ENCODE assay signal across 16 cellular contexts in the genomic region with DNA sequence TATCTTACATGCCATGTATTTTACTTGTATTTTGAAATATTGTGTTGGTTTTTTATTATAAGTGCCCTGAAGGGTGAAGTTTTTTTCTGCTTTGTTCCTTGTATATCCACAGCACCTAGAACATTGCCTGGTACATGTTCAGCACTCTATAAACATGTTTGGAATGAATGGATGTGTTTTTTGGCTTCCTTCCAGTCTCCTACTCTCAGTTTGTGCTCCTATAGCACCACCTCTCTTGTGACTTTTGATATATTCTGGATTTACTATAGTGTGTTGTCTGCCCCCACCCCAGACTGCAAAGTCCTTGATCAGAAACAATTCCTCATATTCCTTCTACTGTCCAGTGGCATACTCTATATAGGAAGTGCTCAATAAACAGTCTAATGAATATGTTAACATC.
DNase-seq lines count a peak whose midpoint lies in the region; ATAC-seq, FAIRE-seq and TF ChIP-seq lines count a peak whose summit lies in the region.
"Had no signal": no experiment of that assay in that cellular context is flagged by ENCODE, and none has a peak within 500 bp of the region (broad histone marks: within the 10 kb centered on the region; RNA-seq: fewer than 3 reads in every experiment).

No MANE protein-coding gene starts in this region.

- H3K27ac Mint-ChIP-seq in natural killer cell (peak overlapping the region; percentile 1 to 6), astrocyte (ENCODE audit: unreplicated experiment) (no peak overlapping the region), glutamatergic neuron (ENCODE audit: unreplicated experiment) (no peak overlapping the region)
- no peak overlapping the region for H3K27ac Mint-ChIP-seq in natural killer cell treated with Interleukin-12 subunit alpha and Interleukin-12 subunit beta and Interleukin-15 and Interleukin-18, amount 100 ng/mL, for 72 hours
- H3K27ac Mint-ChIP-seq: activated CD4-positive, alpha-beta memory T cell treated with anti-CD3 and anti-CD28 coated beads for 36 hours; activated T-helper 1 cell treated with anti-CD3 and anti-CD28 coated beads, Interleukin-12 subunit alpha, Interleukin-12 subunit beta, Interleukin-2, Interleukin-4 antibody, amounts not matched to agents 30 ng/mL and 10 ng/mL and 1 ng/mL, durations not matched to agents 14 hours and 24 hours and 36 hours; progenitor cell of endocrine pancreas had no signal

- H3K4me1 Mint-ChIP-seq in natural killer cell (peaks cover 69 to 76% of the 10 kb centered on the region in 2 donors), astrocyte (ENCODE audit: low read depth, unreplicated experiment) (peaks cover 4% of the 10 kb centered on the region), glutamatergic neuron (ENCODE audit: low read depth, unreplicated experiment) (peaks cover 27% of the 10 kb centered on the region)
- H3K4me1 Mint-ChIP-seq in natural killer cell treated with Interleukin-12 subunit alpha and Interleukin-12 subunit beta and Interleukin-15 and Interleukin-18, amount 100 ng/mL, for 72 hours (ENCODE audit: low read depth in 2 of 2), result peaks cover 40 to 65% of the 10 kb centered on the region in 2 donors

- no peaks in the 10 kb centered on the region for H3K36me3 Mint-ChIP-seq in natural killer cell
- no peaks in the 10 kb centered on the region for H3K36me3 Mint-ChIP-seq in natural killer cell treated with Interleukin-12 subunit alpha and Interleukin-12 subunit beta and Interleukin-15 and Interleukin-18, amount 100 ng/mL, for 72 hours
- no peaks in the 10 kb centered on the region for H3K36me3 Mint-ChIP-seq in astrocyte (ENCODE audit: low read depth, unreplicated experiment)
- H3K36me3 Mint-ChIP-seq in glutamatergic neuron (ENCODE audit: unreplicated experiment), result no peaks in the 10 kb centered on the region

- H3K9me3 Mint-ChIP-seq in natural killer cell, result no peaks in the 10 kb centered on the region
- no peaks in the 10 kb centered on the region for H3K9me3 Mint-ChIP-seq in natural killer cell treated with Interleukin-12 subunit alpha and Interleukin-12 subunit beta and Interleukin-15 and Interleukin-18, amount 100 ng/mL, for 72 hours
- no peaks in the 10 kb centered on the region for H3K9me3 Mint-ChIP-seq in astrocyte (ENCODE audit: unreplicated experiment)
- peaks cover 2% of the 10 kb centered on the region for H3K9me3 Mint-ChIP-seq in glutamatergic neuron (ENCODE audit: unreplicated experiment)
- H3K9me3 Mint-ChIP-seq: activated CD4-positive, alpha-beta memory T cell treated with anti-CD3 and anti-CD28 coated beads for 36 hours; activated T-helper 1 cell treated with anti-CD3 and anti-CD28 coated beads, Interleukin-12 subunit alpha, Interleukin-12 subunit beta, Interleukin-2, Interleukin-4 antibody, amounts not matched to agents 30 ng/mL and 10 ng/mL and 1 ng/mL, durations not matched to agents 14 hours and 24 hours and 36 hours had no signal

- H3K4me1 ChIP-seq in astrocyte (ENCODE audit: insufficient read depth, low read length), result no peaks in the 10 kb centered on the region

- no peaks in the 10 kb centered on the region for H3K79me2 ChIP-seq in astrocyte (ENCODE audit: insufficient read depth, low read length)

- H3K4me3 Mint-ChIP-seq in natural killer cell (no peak overlapping the region), astrocyte (ENCODE audit: unreplicated experiment) (no peak overlapping the region), glutamatergic neuron (ENCODE audit: unreplicated experiment) (no peak overlapping the region)
- H3K4me3 Mint-ChIP-seq in natural killer cell treated with Interleukin-12 subunit alpha and Interleukin-12 subunit beta and Interleukin-15 and Interleukin-18, amount 100 ng/mL, for 72 hours, result no peak overlapping the region
- H3K4me3 Mint-ChIP-seq: activated CD4-positive, alpha-beta memory T cell treated with anti-CD3 and anti-CD28 coated beads for 36 hours; activated T-helper 1 cell treated with anti-CD3 and anti-CD28 coated beads, Interleukin-12 subunit alpha, Interleukin-12 subunit beta, Interleukin-2, Interleukin-4 antibody, amounts not matched to agents 30 ng/mL and 10 ng/mL and 1 ng/mL, durations not matched to agents 14 hours and 24 hours and 36 hours had no signal

- H3K9me3 ChIP-seq in astrocyte (ENCODE audit: insufficient read depth, low read depth, low read length), result no peaks in the 10 kb centered on the region
- H3K9me3 ChIP-seq: HAP-1 had no signal

- no peak overlapping the region for H2AFZ ChIP-seq in astrocyte (ENCODE audit: low read depth, low read length)

- no peaks in the 10 kb centered on the region for H4K20me1 ChIP-seq in astrocyte (ENCODE audit: insufficient read depth, low read length)

- H3K4me3 ChIP-seq in astrocyte (ENCODE audit: insufficient read depth, low read depth, low read length) (no peak overlapping the region), fibroblast of the aortic adventitia (ENCODE audit: low read depth, low read length) (no peak overlapping the region)
- H3K4me3 ChIP-seq: HAP-1 had no signal

- H3K27me3 Mint-ChIP-seq in natural killer cell (ENCODE audit: low read depth in 2 of 2) (no peaks in the 10 kb centered on the region), astrocyte (ENCODE audit: low read depth, unreplicated experiment) (no peaks in the 10 kb centered on the region), glutamatergic neuron (ENCODE audit: unreplicated experiment) (no peaks in the 10 kb centered on the region)
- H3K27me3 Mint-ChIP-seq in natural killer cell treated with Interleukin-12 subunit alpha and Interleukin-12 subunit beta and Interleukin-15 and Interleukin-18, amount 100 ng/mL, for 72 hours, result no peaks in the 10 kb centered on the region
- H3K27me3 Mint-ChIP-seq: activated CD4-positive, alpha-beta memory T cell treated with anti-CD3 and anti-CD28 coated beads for 36 hours; progenitor cell of endocrine pancreas had no signal

- no peak for FAIRE-seq in astrocyte (lab: Jason Lieb, UNC)

- H3K27ac ChIP-seq in astrocyte (ENCODE audit: low read depth, low read length), result no peak overlapping the region

- DNase-seq in natural killer cell (no peak), astrocyte (ENCODE audit: low read depth) (peak; percentile 15), fibroblast of the aortic adventitia (ENCODE audit: low read depth) (peak; percentile 45), glutamatergic neuron (no peak), NCI-H510A (lab: John Stamatoyannopoulos, UW) (no peak)
- DNase-seq in natural killer cell treated with Interleukin-12 subunit alpha and Interleukin-12 subunit beta and Interleukin-15 and Interleukin-18, amount 100 ng/mL, for 72 hours (ENCODE audit: low spot score), result no peak
- DNase-seq in activated CD8-positive, alpha-beta memory T cell treated with anti-CD3 and anti-CD28 coated beads, Interleukin-2, amount 50 U/mL, for 48 hours, result no peak
- DNase-seq: activated CD4-positive, alpha-beta memory T cell treated with anti-CD3 and anti-CD28 coated beads for 36 hours; head of caudate nucleus; NCI-H187; Right ventricle myocardium superior; substantia nigra had no signal

- no peak overlapping the region for H3K9ac ChIP-seq in astrocyte (ENCODE audit: low read length)

- TF ChIP-seq CTCF in natural killer cell (IDR thresholded peaks at IDR 0.05) (no peak), astrocyte (IDR thresholded peaks at IDR 0.05; ENCODE audit: insufficient read depth, low read depth, low read length) (no peak), fibroblast of the aortic adventitia (IDR thresholded peaks at IDR 0.05; ENCODE audit: insufficient read depth, low read length) (no peak), glutamatergic neuron (IDR thresholded peaks at IDR 0.05; ENCODE audit: partially characterized antibody, unreplicated experiment) (no peak)

- no peak for ATAC-seq in natural killer cell
- ATAC-seq in natural killer cell treated with Interleukin-12 subunit alpha and Interleukin-12 subunit beta and Interleukin-15 and Interleukin-18, amount 100 ng/mL, for 72 hours, result no peak
- ATAC-seq in GM18519 (IDR thresholded peaks at IDR 0.05; ENCODE audit: low FRiP score, unreplicated experiment), result no peak

- H3K27me3 ChIP-seq in astrocyte (ENCODE audit: insufficient read depth, low read length), result no peaks in the 10 kb centered on the region

- H3K36me3 ChIP-seq in astrocyte (ENCODE audit: insufficient read depth, low read length), result no peaks in the 10 kb centered on the region
- H3K36me3 ChIP-seq: HAP-1 had no signal

- intact Hi-C loops in natural killer cell (cut with micrococcal nuclease), result no loop called here

- no peak overlapping the region for H3K4me2 ChIP-seq in astrocyte (ENCODE audit: low read length)

Comparison
In these comparisons a context has a peak if more than half of its experiments do, and no peak if none do; other contexts are left out.
1. H3K27ac Mint-ChIP-seq: peak in natural killer cell (2 of 2); none in natural killer cell treated with Interleukin-12 subunit alpha and Interleukin-12 subunit beta and Interleukin-15 and Interleukin-18, amount 100 ng/mL, for 72 hours (0 of 2), astrocyte (single experiment) and glutamatergic neuron (single experiment).
2. DNase-seq: peak in astrocyte (single experiment) and fibroblast of the aortic adventitia (single experiment); none in natural killer cell (single experiment), natural killer cell treated with Interleukin-12 subunit alpha and Interleukin-12 subunit beta and Interleukin-15 and Interleukin-18, amount 100 ng/mL, for 72 hours (single experiment), activated CD8-positive, alpha-beta memory T cell treated with anti-CD3 and anti-CD28 coated beads, Interleukin-2, amount 50 U/mL, for 48 hours (single experiment), glutamatergic neuron (single experiment) and NCI-H510A (single experiment).